In genomic region chr5:4700082-4700481, GRCh38 we compare ENCODE assay signal across 8 cellular contexts.
DNase-seq lines count a peak whose midpoint lies in the region; ATAC-seq and TF ChIP-seq lines count a peak whose summit lies in the region.

No MANE protein-coding gene starts in this region.

- CTCF ChIA-PET in WTC11 (lab: Charles Lee) = interaction anchor here (0.6 to 2.5 kb wide), 13 partner anchors 18 to 1089 kb away, joined by 3 to 13 read pairs (median 4); no protein-coding TSS in a partner anchor

- peak; percentile 92 for ATAC-seq in WTC11
- no peak for ATAC-seq in HG03571 (IDR thresholded peaks at IDR 0.05; ENCODE audit: unreplicated experiment)
- ATAC-seq in GM21515 (IDR thresholded peaks at IDR 0.05; ENCODE audit: unreplicated experiment) = no peak

- 0 out of 2 replicates have a peak, but pooled peaks have one; percentile 44 for TF ChIP-seq CTCF in WTC11 (IDR thresholded peaks at IDR 0.05)

- POLR2A ChIA-PET in WTC11 (lab: Charles Lee) = no interaction called here

- H3K9me3 Mint-ChIP-seq in WTC11 = peaks cover 5% of the 10 kb centered on the region

- no peaks in the 10 kb centered on the region for H3K4me1 Mint-ChIP-seq in WTC11

- no peak overlapping the region for H3K4me3 Mint-ChIP-seq in WTC11

- H3K27ac Mint-ChIP-seq in WTC11 = no peak overlapping the region

- no peaks in the 10 kb centered on the region for H3K27me3 Mint-ChIP-seq in WTC11 (ENCODE audit: low read depth)

- no peaks in the 10 kb centered on the region for H3K36me3 Mint-ChIP-seq in WTC11

- peak; percentile 10 to 85 (median 64) for DNase-seq in NCI-H1417 (lab: John Stamatoyannopoulos, UW)
- no peak for DNase-seq in NCI-H1417 treated with DMSO at 0.1 percent for 48 hours (lab: John Stamatoyannopoulos, UW)
- DNase-seq in NCI-H187 (lab: John Stamatoyannopoulos, UW) = peak; percentile 73 to 80
- peak; percentile 85 for DNase-seq in WTC11 (ENCODE audit: low spot score)
- DNase-seq in left kidney (ENCODE audit: low read depth, low spot score) = peak; percentile 92
- no peak for DNase-seq in activated CD8-positive, alpha-beta memory T cell treated with anti-CD3 and anti-CD28 coated beads for 24 hours

TF ChIP-seq in WTC11, 78 proteins besides CTCF, POLR2A, EP300 and RAD21:
- TF ChIP-seq GRHL2 (CRISPR knock-in tag; IDR thresholded peaks at IDR 0.05; ENCODE audit: insufficient replicate concordance, severe bottlenecking) (no peak), ZNF317 (CRISPR knock-in tag; IDR thresholded peaks at IDR 0.05; ENCODE audit: borderline replicate concordance, low read depth) (no peak), E2F5 (CRISPR knock-in tag; IDR thresholded peaks at IDR 0.05) (no peak), EMX1 (CRISPR knock-in tag; IDR thresholded peaks at IDR 0.05) (no peak), ZNF263 (CRISPR knock-in tag; IDR thresholded peaks at IDR 0.05; ENCODE audit: low read depth) (no peak), ZNF219 (CRISPR knock-in tag; IDR thresholded peaks at IDR 0.05; ENCODE audit: borderline replicate concordance) (no peak), RORB (CRISPR knock-in tag; IDR thresholded peaks at IDR 0.05) (no peak), ERG (CRISPR knock-in tag; IDR thresholded peaks at IDR 0.05) (no peak), E2F4 (CRISPR knock-in tag; IDR thresholded peaks at IDR 0.05; ENCODE audit: borderline replicate concordance, low read depth) (no peak), SOX15 (CRISPR knock-in tag; IDR thresholded peaks at IDR 0.05) (no peak), TEAD1 (CRISPR knock-in tag; IDR thresholded peaks at IDR 0.05) (no peak), CBFB (CRISPR knock-in tag; IDR thresholded peaks at IDR 0.05; ENCODE audit: low read depth) (no peak), ATF6 (CRISPR knock-in tag; IDR thresholded peaks at IDR 0.05) (no peak), KAT7 (CRISPR knock-in tag; IDR thresholded peaks at IDR 0.05; ENCODE audit: borderline replicate concordance) (no peak), SMAD3 (CRISPR knock-in tag; IDR thresholded peaks at IDR 0.05; ENCODE audit: borderline replicate concordance) (no peak), IRF2 (CRISPR knock-in tag; IDR thresholded peaks at IDR 0.05; ENCODE audit: borderline replicate concordance, low read depth) (no peak), OVOL2 (CRISPR knock-in tag; IDR thresholded peaks at IDR 0.05; ENCODE audit: borderline replicate concordance) (no peak), AFF4 (CRISPR knock-in tag; IDR thresholded peaks at IDR 0.05; ENCODE audit: borderline replicate concordance) (no peak), NR3C1 (CRISPR knock-in tag; conservative IDR thresholded peaks at IDR 0.05; ENCODE audit: low read depth) (no peak)

Comparison
In these comparisons a context has a peak if more than half of its experiments do, and no peak if none do; other contexts are left out.
1. DNase-seq: peak in NCI-H1417 (3 of 3), NCI-H187 (2 of 2), WTC11 (single experiment) and left kidney (single experiment); none in NCI-H1417 treated with DMSO at 0.1 percent for 48 hours (single experiment) and activated CD8-positive, alpha-beta memory T cell treated with anti-CD3 and anti-CD28 coated beads for 24 hours (single experiment).